30 cellular contexts compared by ENCODE assay signal in the genomic region with DNA sequence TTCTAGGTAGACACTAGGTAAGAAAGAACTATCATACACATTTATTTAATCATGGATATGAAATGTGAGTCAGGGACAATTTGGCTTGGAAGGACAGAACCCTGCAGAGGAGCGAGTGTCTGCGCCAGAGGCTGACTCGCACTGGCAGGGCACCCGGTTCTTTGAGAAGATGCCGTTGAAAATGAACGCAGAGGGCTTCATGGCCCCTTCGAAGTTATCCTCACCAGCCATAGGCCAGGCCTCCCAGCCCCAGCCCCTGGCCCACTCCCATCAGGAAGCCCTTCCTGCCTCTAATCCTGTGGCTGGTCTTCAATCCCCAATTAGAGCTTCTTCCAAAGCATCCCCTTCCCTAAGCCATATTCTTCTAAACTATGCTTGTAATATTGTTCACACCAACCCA.
"Had no signal": no experiment of that assay in that cellular context is flagged by ENCODE, and none has a peak within 500 bp of the region (broad histone marks: within the 10 kb centered on the region; RNA-seq: fewer than 3 reads in every experiment).

No MANE protein-coding gene starts in this region.

- H3K9ac ChIP-seq: KMS-11 had no signal

- H3K4me3 ChIP-seq: SJSA1 had no signal

- ATAC-seq: activated naive CD4-positive, alpha-beta T cell treated with anti-CD3 and anti-CD28 coated beads, Interleukin-2, amount 50 U/mL, for 72 hours; activated naive CD8-positive, alpha-beta T cell treated with anti-CD3 and anti-CD28 coated beads, Interleukin-2, amount 50 U/mL, for 24 hours; activated T-cell treated with anti-CD3 and anti-CD28 coated beads, Interleukin-2, amount 50 U/mL, for 72 hours; PC-3; WTC11 had no signal

- H3K27ac Mint-ChIP-seq: activated naive CD8-positive, alpha-beta T cell treated with anti-CD3 and anti-CD28 coated beads, Interleukin-2, amount 50 U/mL, for 24 hours; activated T-cell treated with anti-CD3 and anti-CD28 coated beads, Interleukin-2, amount 50 U/mL, for 72 hours; activated T-helper 2 cell treated with anti-CD3 and anti-CD28 coated beads, Interferon-gamma antibody, Interleukin-2, Interleukin-4, amounts not matched to agents 10 μg/mL and 5 μg/mL and 100 μg/mL, durations not matched to agents 14 hours and 24 hours and 36 hours; brain; T-helper 1 cell treated with Interleukin-12 subunit alpha and Interleukin-12 subunit beta and Interleukin-4 antibody, amounts not matched to agents 30 μg/mL and 1 μg/mL, for 36 hours; WTC11 had no signal

- H3K36me3 Mint-ChIP-seq: activated naive CD4-positive, alpha-beta T cell treated with anti-CD3 and anti-CD28 coated beads, Interleukin-2, amount 50 U/mL, for 72 hours; brain had no signal

- FAIRE-seq: astrocyte, RCC 7860 had no signal

- H3K27ac ChIP-seq: KMS-11, SJSA1 had no signal

- H3K9me3 Mint-ChIP-seq: activated naive CD4-positive, alpha-beta T cell treated with anti-CD3 and anti-CD28 coated beads, Interleukin-2, amount 50 U/mL, for 72 hours; activated naive CD8-positive, alpha-beta T cell treated with anti-CD3 and anti-CD28 coated beads, Interleukin-2, amount 50 U/mL, for 24 hours; activated T-cell treated with anti-CD3 and anti-CD28 coated beads, Interleukin-2, amount 50 U/mL, for 72 hours; activated T-helper 2 cell treated with anti-CD3 and anti-CD28 coated beads, Interferon-gamma antibody, Interleukin-2, Interleukin-4, amounts not matched to agents 10 μg/mL and 5 μg/mL and 100 μg/mL, durations not matched to agents 14 hours and 24 hours and 36 hours; central memory CD8-positive, alpha-beta T cell; T-helper 1 cell treated with Interleukin-12 subunit alpha and Interleukin-12 subunit beta and Interleukin-4 antibody, amounts not matched to agents 30 μg/mL and 1 μg/mL, for 36 hours had no signal

- H3K4me3 Mint-ChIP-seq: activated naive CD8-positive, alpha-beta T cell treated with anti-CD3 and anti-CD28 coated beads, Interleukin-2, amount 50 U/mL, for 24 hours; activated T-cell treated with anti-CD3 and anti-CD28 coated beads, Interleukin-2, amount 50 U/mL, for 72 hours; brain; central memory CD8-positive, alpha-beta T cell; T-helper 1 cell treated with Interleukin-12 subunit alpha and Interleukin-12 subunit beta and Interleukin-4 antibody, amounts not matched to agents 30 μg/mL and 1 μg/mL, for 36 hours; WTC11 had no signal

- H3K4me1 Mint-ChIP-seq: activated naive CD8-positive, alpha-beta T cell treated with anti-CD3 and anti-CD28 coated beads, Interleukin-2, amount 50 U/mL, for 24 hours; central memory CD8-positive, alpha-beta T cell had no signal

- H3K4me2 ChIP-seq: KMS-11 had no signal

- H3K4me1 ChIP-seq: SJSA1 had no signal

- H3K27me3 Mint-ChIP-seq: activated naive CD8-positive, alpha-beta T cell treated with anti-CD3 and anti-CD28 coated beads, Interleukin-2, amount 50 U/mL, for 24 hours; central memory CD8-positive, alpha-beta T cell had no signal

- H3K36me3 ChIP-seq: SJSA1 had no signal

- H3K27me3 ChIP-seq: SJSA1 had no signal

- DNase-seq: activated CD4-positive, alpha-beta T cell treated with anti-CD3 and anti-CD28 coated beads for 48 hours; activated CD4-positive, alpha-beta T cell treated with anti-CD3 and anti-CD28 coated beads, Interleukin-2, amount 50 U/mL, for 4 hours; activated CD4-positive, CD25-positive, alpha-beta regulatory T cell treated with anti-CD3 and anti-CD28 coated beads, Interleukin-2, amount 50 U/mL, for 72 hours; activated naive CD4-positive, alpha-beta T cell treated with Interleukin-2 at 50 U/mL for 16 hours; activated naive CD8-positive, alpha-beta T cell treated with anti-CD3 and anti-CD28 coated beads, Interleukin-2, amount 50 U/mL, for 24 hours; activated T-cell treated with anti-CD3 and anti-CD28 coated beads, Interleukin-2, amount 50 U/mL, for 72 hours; amniotic stem cell; MV-4-11; NCI-H1092 treated with DMSO at 0.1 percent for 48 hours; NCI-H1417 treated with DMSO at 0.1 percent for 48 hours; NCI-H1694; NCI-H2029; NCI-H2107; NCI-H345; NCI-H510A; NCI-H526 treated with DMSO at 0.1 percent for 48 hours; NCI-H82; NK-92 treated with Interleukin-12 subunit alpha and Interleukin-12 subunit beta, amount 100 ng/mL, for 24 hours; PC-3; SHP77 had no signal
